ENCODE assay signal across 1 cellular context in the genomic region with DNA sequence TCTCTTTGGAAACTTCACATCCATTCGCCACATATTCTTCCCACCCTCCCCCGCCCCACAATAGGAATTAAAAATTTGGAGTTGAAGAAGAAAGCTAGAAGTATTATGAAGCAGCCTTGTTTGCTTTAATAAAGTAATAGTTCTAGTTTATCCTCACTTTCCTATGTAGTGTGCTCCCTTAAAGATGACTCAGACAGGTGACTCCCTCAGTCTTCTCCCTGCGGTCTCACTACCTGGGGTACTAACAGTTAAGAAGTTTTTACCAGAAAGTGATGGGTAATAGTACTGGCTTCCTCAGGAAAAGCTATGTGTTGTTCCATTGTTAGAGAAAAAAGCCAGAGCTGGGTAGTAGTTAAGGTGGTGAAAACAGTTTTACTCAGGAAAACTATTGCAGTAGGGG.
TF ChIP-seq lines count a peak whose summit lies in the region.

No MANE protein-coding gene starts in this region.

TF ChIP-seq in H1, 55 proteins besides CTCF, POLR2A, EP300 and RAD21:
- TF ChIP-seq EGR1 (IDR thresholded peaks at IDR 0.05; ENCODE audit: borderline replicate concordance, low read depth, low read length) (no peak), KDM4A (IDR thresholded peaks at IDR 0.05; ENCODE audit: low read depth, low read length, severe bottlenecking) (no peak), SP1 (IDR thresholded peaks at IDR 0.05; ENCODE audit: low read depth, low read length) (no peak), GTF2F1 (IDR thresholded peaks at IDR 0.05; ENCODE audit: borderline replicate concordance, low read depth, low read length) (no peak), TBP (IDR thresholded peaks at IDR 0.05; ENCODE audit: low read depth, low read length) (no peak), TAF1 (IDR thresholded peaks at IDR 0.05; ENCODE audit: low read depth, low read length) (no peak), TAF7 (optimal IDR thresholded peaks at IDR 0.05; ENCODE audit: borderline replicate concordance, low read depth, low read length) (no peak), POU5F1 (IDR thresholded peaks at IDR 0.05; ENCODE audit: low read depth, low read length) (no peak), HDAC2 (IDR thresholded peaks at IDR 0.05; ENCODE audit: borderline replicate concordance in 1 of 2, low read depth in 2 of 2, low read length in 2 of 2) (no peak), GABPA (IDR thresholded peaks at IDR 0.05; ENCODE audit: borderline replicate concordance, insufficient read depth, low read length) (no peak)
- TF ChIP-seq, protein P1, sequence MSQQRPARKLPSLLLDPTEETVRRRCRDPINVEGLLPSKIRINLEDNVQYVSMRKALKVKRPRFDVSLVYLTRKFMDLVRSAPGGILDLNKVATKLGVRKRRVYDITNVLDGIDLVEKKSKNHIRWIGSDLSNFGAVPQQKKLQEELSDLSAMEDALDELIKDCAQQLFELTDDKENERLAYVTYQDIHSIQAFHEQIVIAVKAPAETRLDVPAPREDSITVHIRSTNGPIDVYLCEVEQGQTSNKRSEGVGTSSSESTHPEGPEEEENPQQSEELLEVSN (IDR thresholded peaks at IDR 0.05) = no peak
TF ChIP-seq in H1: peak in this region for 0.
